In the genomic region with DNA sequence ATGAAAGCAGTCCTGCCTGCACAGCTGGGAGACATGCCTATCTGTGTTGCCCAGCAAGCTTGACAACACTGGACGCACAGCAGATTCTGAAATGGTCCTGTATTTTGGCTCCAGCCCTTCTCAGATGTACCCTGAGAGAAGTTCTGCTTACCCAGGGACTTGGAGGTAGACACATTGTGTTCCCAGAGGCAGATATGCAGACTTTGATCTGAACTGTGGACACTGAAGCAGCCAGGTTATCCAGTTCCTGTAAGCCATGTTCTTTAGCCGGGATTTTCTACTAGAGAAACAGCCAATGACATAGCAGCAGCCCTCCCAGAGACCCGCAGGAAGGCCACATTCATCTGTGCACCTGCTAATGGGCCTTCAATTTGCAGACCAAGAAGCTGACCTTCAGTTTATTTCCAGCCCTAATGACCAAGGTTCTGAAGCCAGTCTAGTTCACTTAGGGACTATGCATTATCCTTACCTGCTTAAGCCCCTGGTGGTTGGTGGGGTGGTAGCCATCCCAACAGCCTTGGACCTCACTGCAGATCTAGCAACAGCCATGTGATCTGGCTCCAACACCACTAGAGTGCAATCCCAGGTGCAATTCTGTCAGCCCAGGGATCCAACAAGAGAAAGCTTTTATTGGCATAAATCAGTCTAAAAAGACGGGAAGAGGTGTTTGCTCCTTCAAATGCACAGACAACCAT, we compare ENCODE assay signal across 20 cellular contexts.
"Had no signal": no experiment of that assay in that cellular context is flagged by ENCODE, and none has a peak within 500 bp of the region (broad histone marks: within the 10 kb centered on the region; RNA-seq: fewer than 3 reads in every experiment).

No MANE protein-coding gene starts in this region.

- DNase-seq: effector memory CD8-positive, alpha-beta T cell; esophagus squamous epithelium; foreskin fibroblast; glutamatergic neuron; kidney; left cardiac atrium; left ventricle myocardium superior; naive thymus-derived CD4-positive, alpha-beta T cell; nephron progenitor cell; psoas muscle; retina; spleen; stimulated activated CD4-positive, alpha-beta T cell treated with anti-CD3 and anti-CD28 coated beads, Interleukin-15, amount 100 ng/mL, for 24 hours; stimulated activated CD4-positive, alpha-beta T cell treated with anti-CD3 and anti-CD28 coated beads, Interleukin-1b, Interleukin-23, amount 100 ng/mL, for 48 hours; stimulated activated CD4-positive, alpha-beta T cell treated with anti-CD3 and anti-CD28 coated beads, Interleukin-4, amount 100 ng/mL, for 24 hours; testis had no signal

- H3K4me1 ChIP-seq: esophagus squamous epithelium, gastroesophageal sphincter, psoas muscle, spleen, testis had no signal

- ATAC-seq: effector memory CD8-positive, alpha-beta T cell; gastroesophageal sphincter; left cardiac atrium; left ventricle myocardium superior; naive thymus-derived CD4-positive, alpha-beta T cell; psoas muscle; sciatic nerve; stimulated activated memory B cell treated with anti-CD40 and anti-IgM and Interleukin-4, amounts not matched to agents 10 μg/mL and 1 μg/mL and 100 μg/mL, for 72 hours had no signal

- H3K36me3 ChIP-seq: esophagus squamous epithelium, gastroesophageal sphincter, spleen, tibial nerve had no signal

- H3K27ac ChIP-seq: esophagus squamous epithelium, gastroesophageal sphincter, psoas muscle, spleen, testis, tibial nerve had no signal

- H3K27me3 ChIP-seq: esophagus squamous epithelium, gastroesophageal sphincter, spleen, testis, tibial nerve had no signal

- H3K4me3 ChIP-seq: esophagus squamous epithelium, gastroesophageal sphincter, psoas muscle, spleen, testis, tibial nerve had no signal
